ENCODE assay signal across 13 cellular contexts in genomic region chr18:24089626-24090337, GRCh38.
"Had no signal": no experiment of that assay in that cellular context is flagged by ENCODE, and none has a peak within 500 bp of the region (broad histone marks: within the 10 kb centered on the region; RNA-seq: fewer than 3 reads in every experiment).

No MANE protein-coding gene starts in this region.

- ATAC-seq: natural killer cell; stimulated activated naive B cell treated with anti-CD40 and anti-IgM and Interleukin-4, amounts not matched to agents 10 μg/mL and 1 μg/mL and 100 μg/mL, for 72 hours had no signal

- H3K27me3 ChIP-seq: tibial nerve, uterus had no signal

- DNase-seq: activated CD4-positive, alpha-beta T cell treated with anti-CD3 and anti-CD28 coated beads, Interleukin-2, amount 10 ng/mL, durations not matched to agents 24 days and 14 days; activated CD4-positive, CD25-positive, alpha-beta regulatory T cell; activated CD8-positive, alpha-beta memory T cell treated with anti-CD3 and anti-CD28 coated beads for 24 hours; activated naive CD8-positive, alpha-beta T cell treated with anti-CD3 and anti-CD28 coated beads for 36 hours; effector CD8-positive, alpha-beta T cell; foreskin melanocyte; natural killer cell; stimulated activated CD4-positive, alpha-beta T cell treated with anti-CD3 and anti-CD28 coated beads, Interleukin-2, amount 100 ng/mL, for 48 hours; stimulated activated naive B cell treated with anti-CD40 and anti-IgM and Interleukin-4, amounts not matched to agents 10 μg/mL and 1 μg/mL and 100 μg/mL, for 72 hours; substantia nigra; uterus had no signal

- H3K27ac ChIP-seq: uterus had no signal

- H3K4me3 ChIP-seq: tibial nerve, uterus had no signal

- H3K9me3 ChIP-seq: tibial nerve, uterus had no signal

- FAIRE-seq: islet of Langerhans had no signal

- H3K36me3 ChIP-seq: tibial nerve, uterus had no signal

- H3K4me1 ChIP-seq: uterus had no signal
